In genomic region chr6:16286151-16286522, GRCh38 we compare ENCODE assay signal across 8 cellular contexts. TPM values are rescaled to one million over a fixed set of nuclear protein-coding genes. Genes with fewer than 3 reads are reported as not detected.
DNase-seq lines count a peak whose midpoint lies in the region; ATAC-seq and TF ChIP-seq lines count a peak whose summit lies in the region.

No MANE protein-coding gene starts in this region.

- DNase-seq in AG08396 (ENCODE audit: low spot score) (peak; percentile 74), GM13976 (ENCODE audit: low spot score) (peak; percentile 79), SK-N-DZ (ENCODE audit: low spot score) (peak; percentile 73), fibroblast of mammary gland (ENCODE audit: low read depth) (peak; percentile 36), osteocyte (ENCODE audit: extremely low spot score, unreplicated experiment) (no peak), GDM1 (lab: John Stamatoyannopoulos, UW) (no peak), omental fat pad (ENCODE audit: low spot score) (no peak), NCI-H510A treated with DMSO at 0.1 percent for 48 hours (lab: John Stamatoyannopoulos, UW) (no peak)

- no peak overlapping the region for H3K4me3 ChIP-seq in fibroblast of mammary gland (ENCODE audit: control insufficient read depth, low read depth, low read length)

- H3K4me1 Mint-ChIP-seq in osteocyte (ENCODE audit: unreplicated experiment), result peaks cover 6% of the 10 kb centered on the region

- no peak overlapping the region for H3K27ac Mint-ChIP-seq in osteocyte (ENCODE audit: unreplicated experiment)

- H3K4me3 Mint-ChIP-seq in osteocyte (ENCODE audit: unreplicated experiment), result no peak overlapping the region

- TF ChIP-seq CTCF in GM13976 (IDR thresholded peaks at IDR 0.05; ENCODE audit: borderline replicate concordance, control extremely low read depth, extremely low read depth, insufficient read depth, missing control alignments) (peak; percentile 84), fibroblast of mammary gland (conservative IDR thresholded peaks at IDR 0.05; ENCODE audit: control insufficient read depth, insufficient read depth, low read depth, low read length) (peak; percentile 90), osteocyte (IDR thresholded peaks at IDR 0.05) (peak; percentile 72), omental fat pad (IDR thresholded peaks at IDR 0.05) (no peak)

- H3K36me3 Mint-ChIP-seq in osteocyte (ENCODE audit: unreplicated experiment), result no peaks in the 10 kb centered on the region

- ATAC-seq in omental fat pad (ENCODE audit: low FRiP score), result no peak

- H3K27me3 Mint-ChIP-seq in osteocyte (ENCODE audit: unreplicated experiment), result no peaks in the 10 kb centered on the region

- in situ Hi-C loops in GM13976 (cut with MboI; ENCODE audit: low sequenced_read_pairs, unreplicated experiment), result no loop called here

- no peaks in the 10 kb centered on the region for H3K9me3 Mint-ChIP-seq in osteocyte (ENCODE audit: unreplicated experiment)

RNA-seq across cellular contexts. Expression of gene GMPR, which starts 47.8 kb away (rescaled TPM):
- 2.3 and 5.3 TPM in 2 replicates for polyA plus RNA-seq in SK-N-DZ (2014; cell fraction: cytosol; rRNA removed)
- polyA plus RNA-seq in SK-N-DZ (2014; cell fraction: nucleus; rRNA removed), result 0.89 and 2.3 TPM in 2 replicates
- 7.7 and 7.8 TPM in 2 replicates for total RNA-seq in osteocyte
- 10 to 100 TPM in 2 of 4 donors, 1 to 10 TPM in 2; 2.4 to 24.5 (median 9.9) TPM for total RNA-seq in omental fat pad

Comparison
In these comparisons a context has a peak if more than half of its experiments do, and no peak if none do; other contexts are left out.
1. DNase-seq: peak in AG08396 (single experiment), GM13976 (single experiment), SK-N-DZ (single experiment) and fibroblast of mammary gland (single experiment); none in osteocyte (single experiment), GDM1 (single experiment), omental fat pad (single experiment) and NCI-H510A treated with DMSO at 0.1 percent for 48 hours (single experiment).
2. CTCF ChIP-seq: peak in GM13976 (single experiment), fibroblast of mammary gland (single experiment) and osteocyte (single experiment); none in omental fat pad (0 of 3).